In genomic region chr5:122493091-122493775, GRCh38 we compare ENCODE assay signal across 1 cellular context.
TF ChIP-seq lines count a peak whose summit lies in the region.

No MANE protein-coding gene starts in this region.

TF ChIP-seq in IMR-90, 13 proteins besides CTCF, POLR2A, EP300 and RAD21 (continued from another document):
- TF ChIP-seq USF2 (IDR thresholded peaks at IDR 0.05; ENCODE audit: low read depth, low read length) (no peak), RCOR1 (IDR thresholded peaks at IDR 0.05; ENCODE audit: insufficient replicate concordance, low read length) (no peak), SMC3 (IDR thresholded peaks at IDR 0.05; ENCODE audit: low read depth, low read length) (no peak)
